In genomic region chr5:35242695-35243258, GRCh38 we compare ENCODE assay signal across 16 cellular contexts. TPM values are rescaled to one million over a fixed set of nuclear protein-coding genes. Genes with fewer than 3 reads are reported as not detected.
"Had no signal": no experiment of that assay in that cellular context is flagged by ENCODE, and none has a peak within 500 bp of the region (broad histone marks: within the 10 kb centered on the region; RNA-seq: fewer than 3 reads in every experiment).

No MANE protein-coding gene starts in this region.

- H3K27me3 ChIP-seq: foreskin keratinocyte, ovary, suprapubic skin, thyroid gland, upper lobe of right lung had no signal

- FAIRE-seq: kidney had no signal

- ATAC-seq: foreskin keratinocyte; left cardiac atrium; naive thymus-derived CD4-positive, alpha-beta T cell; right cardiac atrium; stimulated activated effector memory CD8-positive, alpha-beta T cell treated with anti-CD3 and anti-CD28 coated beads, Interleukin-12 subunit alpha, Interleukin-12 subunit beta, amount 100 ng/mL, for 72 hours; stimulated activated naive CD8-positive, alpha-beta T cell treated with anti-CD3 and anti-CD28 coated beads, Interleukin-15, Interleukin-2, amounts not matched to agents 100 U/mL and 50 U/mL, for 24 hours; upper lobe of right lung had no signal

- DNase-seq: dermis blood vessel endothelial cell; kidney; left cardiac atrium; mesendoderm; naive thymus-derived CD4-positive, alpha-beta T cell; ovary; right cardiac atrium; stimulated activated CD4-positive, alpha-beta T cell treated with anti-CD3 and anti-CD28 coated beads, Interleukin-4, amount 100 ng/mL, for 1 hour; stimulated activated CD8-positive, alpha-beta memory T cell treated with anti-CD3 and anti-CD28 coated beads, Interleukin-4, amount 100 ng/mL, for 48 hours; stimulated activated naive CD8-positive, alpha-beta T cell treated with anti-CD3 and anti-CD28 coated beads, Interleukin-15, Interleukin-2, amounts not matched to agents 100 U/mL and 50 U/mL, for 24 hours; thyroid gland; upper lobe of right lung had no signal

- H3K27ac ChIP-seq: foreskin keratinocyte, ovary, suprapubic skin, thyroid gland, upper lobe of right lung had no signal

- H3K9me3 ChIP-seq: ovary, suprapubic skin, thyroid gland, upper lobe of right lung had no signal

- H3K4me1 ChIP-seq: foreskin keratinocyte, thyroid gland had no signal

- H3K4me3 ChIP-seq: ovary, suprapubic skin, thyroid gland, upper lobe of right lung had no signal

- H3K36me3 ChIP-seq: ovary, suprapubic skin, thyroid gland, upper lobe of right lung had no signal

RNA-seq across cellular contexts. Expression of gene PRLR, which starts 12.5 kb away (rescaled TPM):
- total RNA-seq: dermis blood vessel endothelial cell, foreskin keratinocyte, lung microvascular endothelial cell had no signal
